Comparison of ENCODE assay signal across 23 cellular contexts in the genomic region with DNA sequence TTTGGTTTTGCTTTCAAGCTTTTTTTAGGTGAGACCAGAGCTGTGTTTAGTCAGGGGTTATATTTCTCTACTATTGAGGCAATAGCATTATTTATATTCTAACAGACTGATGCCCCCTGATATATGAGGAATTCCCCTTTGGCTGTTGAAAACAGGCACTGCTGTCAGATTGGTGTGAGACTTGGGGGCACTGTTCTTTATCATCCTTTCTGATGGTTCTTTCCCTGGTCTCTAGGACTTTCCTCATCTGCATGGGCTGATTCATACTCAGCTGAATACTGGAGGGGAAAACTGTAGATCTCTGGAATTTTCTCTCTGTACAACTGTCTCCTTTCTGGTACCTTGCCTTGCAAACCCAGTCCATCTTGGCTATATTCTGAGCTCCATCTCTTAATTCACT.
"Had no signal": no experiment of that assay in that cellular context is flagged by ENCODE, and none has a peak within 500 bp of the region (broad histone marks: within the 10 kb centered on the region; RNA-seq: fewer than 3 reads in every experiment).

No MANE protein-coding gene starts in this region.

- DNase-seq: hypothalamus; immature natural killer cell; kidney; left colon; left lung; lower lobe of right lung; mammary epithelial cell; mesenchymal stem cell; natural killer cell; ovary; right cardiac atrium; stimulated activated CD4-positive, alpha-beta T cell treated with anti-CD3 and anti-CD28 coated beads, Interleukin-12 subunit alpha, Interleukin-12 subunit beta, amount 100 ng/mL, for 4 hours; stimulated activated CD4-positive, alpha-beta T cell treated with anti-CD3 and anti-CD28 coated beads, Interleukin-15, amount 100 ng/mL, for 24 hours; stimulated activated CD4-positive, alpha-beta T cell treated with anti-CD3 and anti-CD28 coated beads, Interleukin-2, amount 100 ng/mL, for 24 hours; stimulated activated CD4-positive, alpha-beta T cell treated with anti-CD3 and anti-CD28 coated beads, Interleukin-4, amount 100 ng/mL, for 1 hour; stimulated activated naive B cell treated with anti-CD40 and anti-IgM and Interleukin-4, amounts not matched to agents 10 μg/mL and 1 μg/mL and 100 μg/mL, for 72 hours; stimulated activated naive CD8-positive, alpha-beta T cell treated with anti-CD3 and anti-CD28 coated beads, Interleukin-15, Interleukin-2, amounts not matched to agents 100 U/mL and 50 U/mL, for 24 hours; stomach; testis; thyroid gland; transverse colon; upper lobe of left lung had no signal

- ATAC-seq: left colon; left lung; lower lobe of right lung; natural killer cell; right cardiac atrium; sciatic nerve; stimulated activated naive CD8-positive, alpha-beta T cell treated with anti-CD3 and anti-CD28 coated beads, Interleukin-15, Interleukin-2, amounts not matched to agents 100 U/mL and 50 U/mL, for 24 hours had no signal
